30 cellular contexts compared by ENCODE assay signal in genomic region chr15:80468776-80469175, GRCh38.
"Had no signal": no experiment of that assay in that cellular context is flagged by ENCODE, and none has a peak within 500 bp of the region (broad histone marks: within the 10 kb centered on the region; RNA-seq: fewer than 3 reads in every experiment).

No MANE protein-coding gene starts in this region.

- DNase-seq: activated CD4-positive, alpha-beta memory T cell treated with anti-CD3 and anti-CD28 coated beads, Interleukin-2, amount 10 ng/mL, durations not matched to agents 7 days and 5 days; activated CD4-positive, alpha-beta T cell treated with anti-CD3 and anti-CD28 coated beads, Interleukin-2, amount 10 ng/mL, durations not matched to agents 7 days and 5 days; activated CD4-positive, CD25-positive, alpha-beta regulatory T cell; activated gamma-delta T cell treated with Interleukin-2 at 50 U/mL for 16 hours; activated naive CD4-positive, alpha-beta T cell treated with anti-CD3 and anti-CD28 coated beads, Interleukin-2, amount 10 ng/mL, durations not matched to agents 7 days and 5 days; activated naive CD8-positive, alpha-beta T cell treated with anti-CD3 and anti-CD28 coated beads for 36 hours; activated T-cell treated with anti-CD3 and anti-CD28 coated beads for 4 hours; activated T-cell treated with anti-CD3 and anti-CD28 coated beads, Interleukin-2, amount 50 U/mL, for 48 hours; anterior cingulate cortex; central memory CD4-positive, alpha-beta T cell; Kasumi-1; KBM-7; NCI-H1105 treated with DMSO at 0.1 percent for 48 hours; NCI-H1436 treated with DMSO at 0.1 percent for 48 hours; NCI-H187; NCI-H2081; NCI-H2227 treated with DMSO at 0.1 percent for 48 hours; NCI-H446 treated with DMSO at 0.1 percent for 48 hours; NCI-H524 treated with DMSO at 0.1 percent for 48 hours; NCI-H748 treated with DMSO at 0.1 percent for 48 hours; NK-92 treated with Interleukin-12 subunit alpha and Interleukin-12 subunit beta, amount 100 ng/mL, for 24 hours; Peyer's patch; SHP77; T-cell; T-helper 2 cell; T1000 had no signal

- H3K9me3 Mint-ChIP-seq: activated CD4-positive, alpha-beta memory T cell treated with anti-CD3 and anti-CD28 coated beads, Interleukin-2, amount 10 ng/mL, durations not matched to agents 7 days and 5 days; activated CD4-positive, alpha-beta T cell treated with anti-CD3 and anti-CD28 coated beads, Interleukin-2, amount 10 ng/mL, durations not matched to agents 7 days and 5 days; activated naive CD4-positive, alpha-beta T cell treated with anti-CD3 and anti-CD28 coated beads, Interleukin-2, amount 10 ng/mL, durations not matched to agents 7 days and 5 days; activated naive CD8-positive, alpha-beta T cell treated with anti-CD3 and anti-CD28 coated beads for 36 hours; activated T-helper 17 cell treated with anti-CD3 and anti-CD28 coated beads, Interleukin-2, amount 50 U/mL, for 72 hours; T-cell had no signal

- H3K4me3 Mint-ChIP-seq: activated CD4-positive, alpha-beta memory T cell treated with anti-CD3 and anti-CD28 coated beads, Interleukin-2, amount 10 ng/mL, durations not matched to agents 7 days and 5 days; activated CD4-positive, alpha-beta T cell treated with anti-CD3 and anti-CD28 coated beads, Interleukin-2, amount 10 ng/mL, durations not matched to agents 7 days and 5 days; activated naive CD4-positive, alpha-beta T cell treated with anti-CD3 and anti-CD28 coated beads, Interleukin-2, amount 10 ng/mL, durations not matched to agents 7 days and 5 days; activated naive CD8-positive, alpha-beta T cell treated with anti-CD3 and anti-CD28 coated beads for 36 hours; activated T-helper 17 cell treated with anti-CD3 and anti-CD28 coated beads, Interleukin-2, amount 50 U/mL, for 72 hours; T-cell had no signal

- H3K4me1 Mint-ChIP-seq: activated CD4-positive, alpha-beta memory T cell treated with anti-CD3 and anti-CD28 coated beads, Interleukin-2, amount 10 ng/mL, durations not matched to agents 7 days and 5 days; activated CD4-positive, alpha-beta T cell treated with anti-CD3 and anti-CD28 coated beads, Interleukin-2, amount 10 ng/mL, durations not matched to agents 7 days and 5 days; activated naive CD4-positive, alpha-beta T cell treated with anti-CD3 and anti-CD28 coated beads, Interleukin-2, amount 10 ng/mL, durations not matched to agents 7 days and 5 days; activated naive CD8-positive, alpha-beta T cell treated with anti-CD3 and anti-CD28 coated beads for 36 hours; activated T-helper 17 cell treated with anti-CD3 and anti-CD28 coated beads, Interleukin-2, amount 50 U/mL, for 72 hours; T-cell had no signal

- FAIRE-seq: TTC549 had no signal

- H3K9me3 ChIP-seq: breast epithelium, Peyer's patch had no signal

- ATAC-seq: activated T-helper 17 cell treated with anti-CD3 and anti-CD28 coated beads, Interleukin-2, amount 50 U/mL, for 72 hours; T-cell had no signal

- H3K36me3 Mint-ChIP-seq: activated naive CD4-positive, alpha-beta T cell treated with anti-CD3 and anti-CD28 coated beads, Interleukin-2, amount 10 ng/mL, durations not matched to agents 7 days and 5 days; activated naive CD8-positive, alpha-beta T cell treated with anti-CD3 and anti-CD28 coated beads for 36 hours; T-cell had no signal

- H3K4me1 ChIP-seq: breast epithelium, Peyer's patch had no signal

- H3K36me3 ChIP-seq: breast epithelium, Peyer's patch had no signal

- H3K4me3 ChIP-seq: breast epithelium, Peyer's patch had no signal

- H3K27ac ChIP-seq: breast epithelium, Peyer's patch, RWPE1 had no signal

- H3K27me3 ChIP-seq: breast epithelium, Peyer's patch had no signal

- H3K27ac Mint-ChIP-seq: activated CD4-positive, alpha-beta memory T cell treated with anti-CD3 and anti-CD28 coated beads, Interleukin-2, amount 10 ng/mL, durations not matched to agents 7 days and 5 days; activated CD4-positive, alpha-beta T cell treated with anti-CD3 and anti-CD28 coated beads, Interleukin-2, amount 10 ng/mL, durations not matched to agents 7 days and 5 days; activated naive CD4-positive, alpha-beta T cell treated with anti-CD3 and anti-CD28 coated beads, Interleukin-2, amount 10 ng/mL, durations not matched to agents 7 days and 5 days; activated naive CD8-positive, alpha-beta T cell treated with anti-CD3 and anti-CD28 coated beads for 36 hours; activated T-helper 17 cell treated with anti-CD3 and anti-CD28 coated beads, Interleukin-2, amount 50 U/mL, for 72 hours; T-cell had no signal
